In genomic region chr15:78763796-78764241, GRCh38 we compare ENCODE assay signal across 23 cellular contexts. TPM values are rescaled to one million over a fixed set of nuclear protein-coding genes. Genes with fewer than 3 reads are reported as not detected.
A peak's percentile ranks its signal among the peaks of the same experiment; 100 is the strongest.
DNase-seq lines count a peak whose midpoint lies in the region; ATAC-seq and TF ChIP-seq lines count a peak whose summit lies in the region.
"Had no signal": no experiment of that assay in that cellular context is flagged by ENCODE, and none has a peak within 500 bp of the region (broad histone marks: within the 10 kb centered on the region; RNA-seq: fewer than 3 reads in every experiment).

No MANE protein-coding gene starts in this region.

- H3K4me3 Mint-ChIP-seq in central memory CD8-positive, alpha-beta T cell, result peak overlapping the region; percentile 25
- H3K4me3 Mint-ChIP-seq: activated naive CD8-positive, alpha-beta T cell treated with anti-CD3 and anti-CD28 coated beads, Interleukin-2, amount 50 U/mL, for 24 hours; T-helper 2 cell treated with Interferon-gamma antibody and Interleukin-4, amounts not matched to agents 5 μg/mL and 100 μg/mL, for 36 hours had no signal

- H3K27me3 ChIP-seq in right atrium auricular region, result no peaks in the 10 kb centered on the region
- H3K27me3 ChIP-seq in mesenchymal stem cell (ENCODE audit: control insufficient read depth in 1 of 2, insufficient read depth in 1 of 2, low read length in 2 of 2), result no peaks in the 10 kb centered on the region
- H3K27me3 ChIP-seq in upper lobe of right lung, result no peaks in the 10 kb centered on the region
- H3K27me3 ChIP-seq: foreskin keratinocyte, hepatocyte, testis had no signal

- peak overlapping the region; percentile 67 to 74 for H3K27ac ChIP-seq in right atrium auricular region
- H3K27ac ChIP-seq in mesenchymal stem cell (ENCODE audit: low read length, poor library complexity, severe bottlenecking), result no peak overlapping the region
- H3K27ac ChIP-seq in upper lobe of right lung, result no peak overlapping the region
- H3K27ac ChIP-seq: foreskin keratinocyte, hepatocyte, HL-60, prostate gland, testis, VCaP had no signal

- WGBS in mesenchymal stem cell, result 94% methylated on average over 22 of the region's 26 CpGs

- DNase-seq in right atrium auricular region (ENCODE audit: low spot score) (peak; percentile 57), left cardiac atrium (no peak), mesenchymal stem cell (no peak), upper lobe of right lung (peak; percentile 65), NCI-H2081 (lab: John Stamatoyannopoulos, UW) (no peak), SHP77 (lab: John Stamatoyannopoulos, UW) (no peak)
- no peak for DNase-seq in central memory CD8-positive, alpha-beta T cell (ENCODE audit: low spot score in 2 of 2)
- DNase-seq: activated naive CD8-positive, alpha-beta T cell treated with anti-CD3 and anti-CD28 coated beads, Interleukin-2, amount 50 U/mL, for 24 hours; effector CD8-positive, alpha-beta T cell; foreskin keratinocyte; HCEC 1CT; immature natural killer cell; NCI-H1694; small intestine; testis had no signal

- peak overlapping the region; percentile 15 for H4K91ac ChIP-seq in mesenchymal stem cell (ENCODE audit: low read length)

- no peak overlapping the region for H2BK5ac ChIP-seq in mesenchymal stem cell (ENCODE audit: low read depth, low read length, poor library complexity, severe bottlenecking)

- H3K9me3 ChIP-seq in right atrium auricular region (no peaks in the 10 kb centered on the region), mesenchymal stem cell (ENCODE audit: control insufficient read depth, low read length) (no peaks in the 10 kb centered on the region), upper lobe of right lung (no peaks in the 10 kb centered on the region)
- H3K9me3 ChIP-seq: prostate gland, testis had no signal

- peak overlapping the region; percentile 37 for H4K8ac ChIP-seq in mesenchymal stem cell (ENCODE audit: low read length)

- intact Hi-C loops in left cardiac atrium (cut with DNase I), result no loop called here
- intact Hi-C loops in upper lobe of right lung (cut with DNase I), result no loop called here

- peaks cover 16% of the 10 kb centered on the region for H3K4me1 Mint-ChIP-seq in central memory CD8-positive, alpha-beta T cell

- no peaks in the 10 kb centered on the region for H3K79me1 ChIP-seq in mesenchymal stem cell (replicated peaks; ENCODE audit: low read length, poor library complexity, severe bottlenecking)

- H3K27me3 Mint-ChIP-seq in central memory CD8-positive, alpha-beta T cell, result no peaks in the 10 kb centered on the region
- H3K27me3 Mint-ChIP-seq: activated naive CD8-positive, alpha-beta T cell treated with anti-CD3 and anti-CD28 coated beads, Interleukin-2, amount 50 U/mL, for 24 hours had no signal

- no peak overlapping the region for H2BK15ac ChIP-seq in mesenchymal stem cell (ENCODE audit: low read depth, poor library complexity, severe bottlenecking)

- H3K18ac ChIP-seq in mesenchymal stem cell (ENCODE audit: low read depth in 1 of 2, low read length in 2 of 2), result no peak overlapping the region

- no peak overlapping the region for H3K4me2 ChIP-seq in mesenchymal stem cell (ENCODE audit: low read length, poor library complexity, severe bottlenecking)
- H3K4me2 ChIP-seq: hepatocyte had no signal

- H3K4me3 ChIP-seq in right atrium auricular region, result no peak overlapping the region
- H3K4me3 ChIP-seq in mesenchymal stem cell (ENCODE audit: insufficient read depth in 1 of 2, low read depth in 1 of 2, low read length in 2 of 2), result no peak overlapping the region
- H3K4me3 ChIP-seq in upper lobe of right lung, result no peak overlapping the region
- H3K4me3 ChIP-seq: GM12878, hepatocyte, lung, prostate gland, testis had no signal

- no peak overlapping the region for H2BK120ac ChIP-seq in mesenchymal stem cell (ENCODE audit: low read depth, low read length)

- no peak overlapping the region for H3K27ac Mint-ChIP-seq in central memory CD8-positive, alpha-beta T cell (ENCODE audit: low read depth)

- no peak overlapping the region for H2BK12ac ChIP-seq in mesenchymal stem cell (ENCODE audit: low read length in 2 of 2)

- no peak overlapping the region for H2AFZ ChIP-seq in mesenchymal stem cell (ENCODE audit: low read depth, low read length)
- H2AFZ ChIP-seq: hepatocyte had no signal

- no peak for ATAC-seq in left cardiac atrium
- ATAC-seq in central memory CD8-positive, alpha-beta T cell (replicated peaks; ENCODE audit: extremely low read depth, poor library complexity, severe bottlenecking), result no peak
- ATAC-seq in upper lobe of right lung, result no peak
- ATAC-seq in GM18861 (IDR thresholded peaks at IDR 0.05; ENCODE audit: unreplicated experiment), result no peak
- ATAC-seq: activated naive CD8-positive, alpha-beta T cell treated with anti-CD3 and anti-CD28 coated beads, Interleukin-2, amount 50 U/mL, for 24 hours; GM12878 had no signal

- no peak overlapping the region for H2AK5ac ChIP-seq in mesenchymal stem cell (ENCODE audit: low read length, severe bottlenecking)

- H3K36me3 ChIP-seq in right atrium auricular region (no peaks in the 10 kb centered on the region), mesenchymal stem cell (ENCODE audit: control insufficient read depth in 1 of 2, insufficient read depth in 2 of 2, low read depth in 1 of 2, low read length in 2 of 2) (peaks cover 0 to 24% of the 10 kb centered on the region in 2 experiments), upper lobe of right lung (no peaks in the 10 kb centered on the region)
- H3K36me3 ChIP-seq: prostate gland had no signal

- TF ChIP-seq CTCF in right atrium auricular region (IDR thresholded peaks at IDR 0.05) (no peak), upper lobe of right lung (IDR thresholded peaks at IDR 0.05) (no peak)

- H3K9ac ChIP-seq in mesenchymal stem cell (ENCODE audit: low read length), result no peak overlapping the region

- H3K9me3 Mint-ChIP-seq in central memory CD8-positive, alpha-beta T cell, result no peaks in the 10 kb centered on the region
- H3K9me3 Mint-ChIP-seq: activated naive CD8-positive, alpha-beta T cell treated with anti-CD3 and anti-CD28 coated beads, Interleukin-2, amount 50 U/mL, for 24 hours; immature natural killer cell; T-helper 2 cell treated with Interferon-gamma antibody and Interleukin-4, amounts not matched to agents 5 μg/mL and 100 μg/mL, for 36 hours had no signal

- H3K4me1 ChIP-seq in right atrium auricular region (peaks cover 0 to 66% of the 10 kb centered on the region in 2 donors), mesenchymal stem cell (ENCODE audit: control insufficient read depth, insufficient read depth, low read depth, low read length) (peaks cover 36% of the 10 kb centered on the region), upper lobe of right lung (peaks cover 5% of the 10 kb centered on the region)
- H3K4me1 ChIP-seq: foreskin keratinocyte, prostate gland had no signal

- H3K23ac ChIP-seq in mesenchymal stem cell (ENCODE audit: low read length in 2 of 2), result no peak overlapping the region

- no peaks in the 10 kb centered on the region for H3K36me3 Mint-ChIP-seq in central memory CD8-positive, alpha-beta T cell (ENCODE audit: insufficient read depth)
- H3K36me3 Mint-ChIP-seq: immature natural killer cell had no signal

- H3K4ac ChIP-seq in mesenchymal stem cell (ENCODE audit: low read depth in 1 of 2, low read length in 2 of 2), result no peak overlapping the region

- H3K14ac ChIP-seq in mesenchymal stem cell (ENCODE audit: low read length in 2 of 2), result no peak overlapping the region

RNA-seq across cellular contexts. Expression of gene ADAMTS7, which starts 47.4 kb away (rescaled TPM):
- total RNA-seq in right atrium auricular region (10 to 100 TPM; 20.8 to 39.2 TPM), left cardiac atrium (10 to 100 TPM; 35.8 to 45.9 TPM), upper lobe of right lung (9.1 TPM)
- polyA plus RNA-seq in mesenchymal stem cell (2013, experiment 1 of 2), result 14.1 TPM
- 13.0 TPM for polyA plus RNA-seq in mesenchymal stem cell (2013, experiment 2 of 2)
- polyA plus RNA-seq: immature natural killer cell had no signal

Comparison
In these comparisons a context has a peak if more than half of its experiments do, and no peak if none do; other contexts are left out.
1. DNase-seq: peak in right atrium auricular region (single experiment) and upper lobe of right lung (single experiment); none in left cardiac atrium (single experiment), central memory CD8-positive, alpha-beta T cell (0 of 2), mesenchymal stem cell (single experiment), NCI-H2081 (0 of 2) and SHP77 (0 of 2).
2. H3K27ac ChIP-seq: peak in right atrium auricular region (2 of 2); none in mesenchymal stem cell (single experiment) and upper lobe of right lung (single experiment).